Comparison of ENCODE assay signal across 9 cellular contexts in the genomic region with DNA sequence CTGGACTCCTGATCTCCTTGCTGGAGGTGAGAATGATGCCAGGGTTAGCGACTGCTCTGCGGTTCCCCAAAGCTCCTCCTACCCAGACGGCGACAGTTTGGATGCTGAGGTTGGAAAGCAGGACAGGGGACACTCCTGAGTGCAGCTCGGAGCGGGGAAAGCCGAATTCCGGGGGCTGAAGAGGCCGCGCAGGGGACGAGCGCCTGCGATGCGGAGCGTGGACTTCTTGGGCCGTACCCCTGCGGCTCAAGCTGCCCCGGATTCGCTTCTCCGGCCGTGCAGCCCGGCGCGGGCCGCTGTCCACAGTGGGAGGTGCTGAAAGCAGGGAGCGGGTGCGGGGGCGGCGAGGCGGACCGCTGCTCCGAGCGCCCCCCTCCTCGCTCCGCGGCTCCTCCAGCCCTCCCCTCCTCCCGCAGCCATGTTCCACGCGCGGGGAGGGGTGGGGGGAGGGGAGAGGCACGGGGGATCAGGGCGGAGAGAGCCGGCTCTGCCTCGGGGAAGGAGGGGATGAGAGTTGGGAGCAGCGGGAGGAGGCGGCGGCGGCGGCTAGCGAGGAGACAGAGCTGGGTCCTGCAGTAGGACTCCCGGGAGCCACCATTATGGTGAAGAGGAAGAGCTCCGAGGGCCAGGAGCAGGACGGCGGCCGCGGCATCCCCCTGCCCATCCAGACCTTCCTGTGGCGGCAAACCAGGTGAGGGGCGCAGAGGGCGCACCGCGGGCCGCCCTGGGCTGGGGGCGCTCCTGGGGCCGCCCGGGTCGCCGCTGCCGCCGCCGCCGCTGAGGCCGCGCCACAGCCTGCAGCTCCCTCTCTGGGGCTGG. TPM values are rescaled to one million over a fixed set of nuclear protein-coding genes. Genes with fewer than 3 reads are reported as not detected.
DNase-seq lines count a peak whose midpoint lies in the region; ATAC-seq, FAIRE-seq and TF ChIP-seq lines count a peak whose summit lies in the region.
"Had no signal": no experiment of that assay in that cellular context is flagged by ENCODE, and none has a peak within 500 bp of the region (broad histone marks: within the 10 kb centered on the region; RNA-seq: fewer than 3 reads in every experiment).

A gene with protein sequence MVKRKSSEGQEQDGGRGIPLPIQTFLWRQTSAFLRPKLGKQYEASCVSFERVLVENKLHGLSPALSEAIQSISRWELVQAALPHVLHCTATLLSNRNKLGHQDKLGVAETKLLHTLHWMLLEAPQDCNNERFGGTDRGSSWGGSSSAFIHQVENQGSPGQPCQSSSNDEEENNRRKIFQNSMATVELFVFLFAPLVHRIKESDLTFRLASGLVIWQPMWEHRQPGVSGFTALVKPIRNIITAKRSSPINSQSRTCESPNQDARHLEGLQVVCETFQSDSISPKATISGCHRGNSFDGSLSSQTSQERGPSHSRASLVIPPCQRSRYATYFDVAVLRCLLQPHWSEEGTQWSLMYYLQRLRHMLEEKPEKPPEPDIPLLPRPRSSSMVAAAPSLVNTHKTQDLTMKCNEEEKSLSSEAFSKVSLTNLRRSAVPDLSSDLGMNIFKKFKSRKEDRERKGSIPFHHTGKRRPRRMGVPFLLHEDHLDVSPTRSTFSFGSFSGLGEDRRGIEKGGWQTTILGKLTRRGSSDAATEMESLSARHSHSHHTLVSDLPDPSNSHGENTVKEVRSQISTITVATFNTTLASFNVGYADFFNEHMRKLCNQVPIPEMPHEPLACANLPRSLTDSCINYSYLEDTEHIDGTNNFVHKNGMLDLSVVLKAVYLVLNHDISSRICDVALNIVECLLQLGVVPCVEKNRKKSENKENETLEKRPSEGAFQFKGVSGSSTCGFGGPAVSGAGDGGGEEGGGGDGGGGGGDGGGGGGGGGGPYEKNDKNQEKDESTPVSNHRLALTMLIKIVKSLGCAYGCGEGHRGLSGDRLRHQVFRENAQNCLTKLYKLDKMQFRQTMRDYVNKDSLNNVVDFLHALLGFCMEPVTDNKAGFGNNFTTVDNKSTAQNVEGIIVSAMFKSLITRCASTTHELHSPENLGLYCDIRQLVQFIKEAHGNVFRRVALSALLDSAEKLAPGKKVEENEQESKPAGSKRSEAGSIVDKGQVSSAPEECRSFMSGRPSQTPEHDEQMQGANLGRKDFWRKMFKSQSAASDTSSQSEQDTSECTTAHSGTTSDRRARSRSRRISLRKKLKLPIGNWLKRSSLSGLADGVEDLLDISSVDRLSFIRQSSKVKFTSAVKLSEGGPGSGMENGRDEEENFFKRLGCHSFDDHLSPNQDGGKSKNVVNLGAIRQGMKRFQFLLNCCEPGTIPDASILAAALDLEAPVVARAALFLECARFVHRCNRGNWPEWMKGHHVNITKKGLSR (N-terminal part only) (plus strand): TSS at position 359 of the 819 bp plus-strand sequence. CDS start 241 bp downstream, at position 600.

- no peak for TF ChIP-seq RAD21 in HepG2 (CRISPR knock-in tag; IDR thresholded peaks at IDR 0.05)

- H3K4me1 Mint-ChIP-seq in stimulated activated naive B cell treated with anti-CD40 and anti-IgM and Interleukin-4, amounts not matched to agents 10 μg/mL and 1 μg/mL and 100 μg/mL, for 72 hours, result peaks cover 3 to 5% of the 10 kb centered on the region in 2 donors

- CTCF ChIA-PET in HepG2 (lab: Yijun Ruan, JAX; ENCODE audit: low intra/inter-chr PET ratio, low total read pairs), result no interaction called here

- FAIRE-seq in HepG2 (lab: Jason Lieb, UNC), result no peak

- H3K4me1 ChIP-seq in ectodermal cell (ENCODE audit: control insufficient read depth, insufficient read depth, low read length) (no peaks in the 10 kb centered on the region), HepG2 (ENCODE audit: insufficient read depth, low read length) (no peaks in the 10 kb centered on the region)

- no peaks in the 10 kb centered on the region for H3K79me2 ChIP-seq in HepG2 (ENCODE audit: insufficient read depth, low read length)

- DNase-seq in NCI-H1436 (lab: John Stamatoyannopoulos, UW) (peak; percentile 55), NCI-H1436 treated with DMSO at 0.1 percent for 48 hours (lab: John Stamatoyannopoulos, UW) (no peak), HT1080 (ENCODE audit: low read depth) (peak; percentile 56), SK-N-DZ (ENCODE audit: low spot score) (peak; percentile 60), HepG2 (ENCODE audit: low spot score) (peak; percentile 17)
- DNase-seq in stimulated activated naive B cell treated with anti-CD40 and anti-IgM and Interleukin-4, amounts not matched to agents 10 μg/mL and 1 μg/mL and 100 μg/mL, for 72 hours, result no peak

- peak within 1 kb of the TSS; percentile 64 for H3K4me3 ChIP-seq in ectodermal cell (ENCODE audit: insufficient read depth, low read depth, low read length)
- H3K4me3 ChIP-seq in HepG2 (replicated peaks in 1 of 3; ENCODE audit: insufficient read depth in 1 of 3, low read depth in 2 of 3, low read length in 3 of 3), result peak within 1 kb of the TSS in 1 of 3 experiments; percentile 32; a peak in 1 of 6 replicates

- H4K20me1 ChIP-seq in HepG2 (ENCODE audit: insufficient read depth, low read length), result no peaks in the 10 kb centered on the region

- intact Hi-C loops in HepG2 (cut with micrococcal nuclease; ENCODE audit: unreplicated experiment), result no loop called here

- peak within 1 kb of the TSS; percentile 27 to 60 for H3K4me3 Mint-ChIP-seq in stimulated activated naive B cell treated with anti-CD40 and anti-IgM and Interleukin-4, amounts not matched to agents 10 μg/mL and 1 μg/mL and 100 μg/mL, for 72 hours

- no peak for TF ChIP-seq EP300 in HepG2 (IDR thresholded peaks at IDR 0.05; ENCODE audit: low read depth in 2 of 2, low read length in 2 of 2)
- TF ChIP-seq EP300 in HepG2 (CRISPR knock-in tag; IDR thresholded peaks at IDR 0.05; ENCODE audit: borderline replicate concordance), result 0 out of 2 replicates have a peak, but pooled peaks have one; percentile 16

- peaks cover 27 to 38% of the 10 kb centered on the region in 2 donors for H3K27me3 Mint-ChIP-seq in stimulated activated naive B cell treated with anti-CD40 and anti-IgM and Interleukin-4, amounts not matched to agents 10 μg/mL and 1 μg/mL and 100 μg/mL, for 72 hours

- no peak within 1 kb of the TSS for H3K9ac ChIP-seq in HepG2 (ENCODE audit: insufficient read depth, low read depth, low read length)

- H3K27me3 ChIP-seq in ectodermal cell (ENCODE audit: control insufficient read depth, insufficient read depth, low read length, poor library complexity, severe bottlenecking) (peaks cover 42% of the 10 kb centered on the region), HepG2 (ENCODE audit: control insufficient read depth in 1 of 2, insufficient read depth in 2 of 2, low read length in 2 of 2) (no peaks in the 10 kb centered on the region; a peak in 1 of 5 replicates)

- in situ Hi-C loops in HepG2 (cut with HindIII; ENCODE audit: extremely low pct_ligation_motif_present, low pct_unique_long_range_greater_than_20kb), result no loop called here

- no peak within 1 kb of the TSS for H2AFZ ChIP-seq in HepG2 (ENCODE audit: low read length)

- peaks cover 0 to 2% of the 10 kb centered on the region in 2 donors for H3K9me3 Mint-ChIP-seq in stimulated activated naive B cell treated with anti-CD40 and anti-IgM and Interleukin-4, amounts not matched to agents 10 μg/mL and 1 μg/mL and 100 μg/mL, for 72 hours

- 1% methylated on average over 67 to 69 of the region's 73 CpGs for WGBS in ectodermal cell, 2 experiments
- 10% methylated on average over 31 of the region's 73 CpGs for WGBS in HepG2 (ENCODE audit: low lambda C conversion rate)

- no peak for TF ChIP-seq POLR2A in HepG2 (IDR thresholded peaks at IDR 0.05; ENCODE audit: insufficient read depth in 1 of 2, low read depth in 2 of 2, low read length in 2 of 2)

- H3K27ac ChIP-seq in ectodermal cell (ENCODE audit: insufficient read depth, low read depth, low read length, poor library complexity, severe bottlenecking) (no peak within 1 kb of the TSS), HepG2 (ENCODE audit: extremely low read length, insufficient read depth, low read length) (no peak within 1 kb of the TSS)

- POLR2A ChIA-PET in HepG2 (lab: Yijun Ruan, JAX), result no interaction called here

- H3K27ac Mint-ChIP-seq in stimulated activated naive B cell treated with anti-CD40 and anti-IgM and Interleukin-4, amounts not matched to agents 10 μg/mL and 1 μg/mL and 100 μg/mL, for 72 hours, result no peak within 1 kb of the TSS

- H3K4me2 ChIP-seq in HepG2 (ENCODE audit: low read depth, low read length), result peak within 1 kb of the TSS; percentile 42

- H3K36me3 Mint-ChIP-seq in stimulated activated naive B cell treated with anti-CD40 and anti-IgM and Interleukin-4, amounts not matched to agents 10 μg/mL and 1 μg/mL and 100 μg/mL, for 72 hours, result no peaks in the 10 kb centered on the region

- no peaks in the 10 kb centered on the region for H3K9me3 ChIP-seq in ectodermal cell (ENCODE audit: control insufficient read depth, low read length)
- no peaks in the 10 kb centered on the region for H3K9me3 ChIP-seq in HepG2 (ENCODE audit: low read length)

- no peak for TF ChIP-seq CTCF in HepG2 (CRISPR knock-in tag; IDR thresholded peaks at IDR 0.05)

- BruUV-seq in HepG2 (replicated peaks; lab: Mats Ljungman, UMichigan), result no TSS peak

- H3K36me3 ChIP-seq in ectodermal cell (ENCODE audit: control insufficient read depth, insufficient read depth, low read length) (no peaks in the 10 kb centered on the region), HepG2 (replicated peaks in 1 of 2; ENCODE audit: control insufficient read depth in 1 of 2, insufficient read depth in 2 of 2, low read length in 2 of 2) (no peaks in the 10 kb centered on the region)

- ATAC-seq in HepG2, result peak; percentile 100
- peak in 1 of 2 donors; percentile 29 for ATAC-seq in stimulated activated naive B cell treated with anti-CD40 and anti-IgM and Interleukin-4, amounts not matched to agents 10 μg/mL and 1 μg/mL and 100 μg/mL, for 72 hours (replicated peaks)
- ATAC-seq in GM21526 (IDR thresholded peaks at IDR 0.05; ENCODE audit: low FRiP score, unreplicated experiment), result no peak

RNA-seq across cellular contexts. Expression of the gene that starts here (rescaled TPM):
- 0.20 and 0.79 TPM in 2 replicates for total RNA-seq in HT1080 (2014; rRNA removed; shearing (Covaris generic))
- 0.14 and 0.15 TPM in 2 replicates for polyA plus RNA-seq in HT1080 (2015; cell fraction: cytosol; rRNA removed)
- polyA plus RNA-seq in HT1080 (2015; cell fraction: nucleus; rRNA removed), result 0.18 and 0.42 TPM in 2 replicates
- 1.3 and 1.4 TPM in 2 replicates for polyA plus RNA-seq in SK-N-DZ (2014; cell fraction: cytosol; rRNA removed)
- 5.7 and 8.6 TPM in 2 replicates for polyA plus RNA-seq in SK-N-DZ (2014; cell fraction: nucleus; rRNA removed)
- 1.3 TPM for polyA plus RNA-seq in ectodermal cell (2013, experiment 1 of 4)
- 1.7 TPM for polyA plus RNA-seq in ectodermal cell (2013, experiment 2 of 4)
- polyA plus RNA-seq in ectodermal cell (2013, experiment 3 of 4), result 0.91 TPM
- 1.3 TPM for polyA plus RNA-seq in ectodermal cell (2013, experiment 4 of 4)
- not detected in 2 replicates for total RNA-seq in HepG2 (2016; rRNA removed; fragmentation: Illumina TruSeq; extraction: Trizol)
- total RNA-seq in HepG2 (2016; cell fraction: cytosol; rRNA removed; fragmentation: Illumina TruSeq; extraction: Trizol; ENCODE audit: low read depth), result not detected in 2 replicates
- not detected in 2 replicates for total RNA-seq in HepG2 (2016; cell fraction: insoluble cytoplasmic fraction; rRNA removed; fragmentation: Illumina TruSeq; extraction: Trizol)
- total RNA-seq in HepG2 (2016; cell fraction: membrane; rRNA removed; fragmentation: Illumina TruSeq; extraction: Trizol), result not detected in 2 replicates
- total RNA-seq in HepG2 (2016; cell fraction: nucleus; rRNA removed; fragmentation: Illumina TruSeq; extraction: Trizol), result not detected in 2 replicates
- not detected in 2 replicates for polyA plus RNA-seq in HepG2 (2011; rRNA removed)
- polyA plus RNA-seq in HepG2 (2011; cell fraction: cytosol; rRNA removed), result not detected in 2 replicates
- not detected in 2 replicates for polyA plus RNA-seq in HepG2 (2011; cell fraction: nucleus; rRNA removed)
- polyA plus RNA-seq in HepG2 (2012), result not detected in 2 replicates
- not detected in 2 replicates for polyA plus RNA-seq in HepG2 (2016; cell fraction: cytosol; fragmentation: Illumina TruSeq; extraction: Trizol; ENCODE audit: low read depth)
- not detected in 2 replicates for polyA plus RNA-seq in HepG2 (2016; cell fraction: insoluble cytoplasmic fraction; fragmentation: Illumina TruSeq; extraction: Trizol; ENCODE audit: low read depth)
- not detected in 2 replicates for polyA plus RNA-seq in HepG2 (2016; cell fraction: membrane; fragmentation: Illumina TruSeq; extraction: Trizol; ENCODE audit: low read depth)
- not detected in 2 replicates for polyA plus RNA-seq in HepG2 (2016; cell fraction: nucleus; fragmentation: Illumina TruSeq; extraction: Trizol; ENCODE audit: insufficient read depth, low read depth)
- polyA minus RNA-seq in HepG2 (2011; rRNA and poly(A)+ RNA removed; ENCODE audit: low replicate concordance), result not detected in 2 replicates
- not detected in 2 replicates for polyA minus RNA-seq in HepG2 (2011; cell fraction: cytosol; rRNA and poly(A)+ RNA removed)
- polyA minus RNA-seq in HepG2 (2011; cell fraction: nucleus; rRNA and poly(A)+ RNA removed), result not detected in 2 replicates
- total RNA-seq: T-helper 2 cell treated with Interferon-gamma antibody and Interleukin-4, amounts not matched to agents 100 ng/mL and 5 ng/mL, for 36 hours had no signal

Comparison
In these comparisons a context has a peak if more than half of its experiments do, and no peak if none do; other contexts are left out.
1. DNase-seq: peak in NCI-H1436 (single experiment) and SK-N-DZ (single experiment); none in NCI-H1436 treated with DMSO at 0.1 percent for 48 hours (single experiment) and stimulated activated naive B cell treated with anti-CD40 and anti-IgM and Interleukin-4, amounts not matched to agents 10 μg/mL and 1 μg/mL and 100 μg/mL, for 72 hours (single experiment).
2. Peak in DNase-seq in HT1080; RNA of the gene not detected or under 1 TPM.
3. Peak in DNase-seq, ATAC-seq and H3K4me2 ChIP-seq in HepG2; RNA of the gene not detected or under 1 TPM.